9 cellular contexts compared by ENCODE assay signal in genomic region chr1:26094677-26095383, GRCh38. TPM values are rescaled to one million over a fixed set of nuclear protein-coding genes. Genes with fewer than 3 reads are reported as not detected.
DNase-seq lines count a peak whose midpoint lies in the region; ATAC-seq, FAIRE-seq and TF ChIP-seq lines count a peak whose summit lies in the region.
"Had no signal": no experiment of that assay in that cellular context is flagged by ENCODE, and none has a peak within 500 bp of the region (broad histone marks: within the 10 kb centered on the region; RNA-seq: fewer than 3 reads in every experiment).

No MANE protein-coding gene starts in this region.

- no peak overlapping the region for H3K56ac ChIP-seq in H1 (replicated peaks; ENCODE audit: insufficient read length, low read depth, low read length)

- H2BK5ac ChIP-seq in H1 (ENCODE audit: low read depth, low read length), result peak overlapping the region; percentile 69; the same call in 1 of the 2 replicates
- no peak overlapping the region for H2BK5ac ChIP-seq in mesenchymal stem cell (ENCODE audit: low read depth, low read length, poor library complexity, severe bottlenecking)

- CTCF ChIA-PET in H1 (lab: Charles Lee; ENCODE audit: partially characterized antibody), result interaction anchor here (1.2 to 1.3 kb wide), 2 partner anchors 50 to 58 kb away, joined by 4 to 6 read pairs; no protein-coding TSS in a partner anchor
- CTCF ChIA-PET in naive thymus-derived CD4-positive, alpha-beta T cell (lab: Charles Lee), result no interaction called here

- H3K18ac ChIP-seq in H1 (ENCODE audit: extremely low read depth, low read length) (peak overlapping the region; percentile 36; the same call in 1 of the 2 replicates), mesenchymal stem cell (ENCODE audit: low read depth in 1 of 2, low read length in 2 of 2) (peak overlapping the region; percentile 45 to 95)

- H3K27ac ChIP-seq in H1 (ENCODE audit: low read depth, low read length) (no peak overlapping the region), mesenchymal stem cell (ENCODE audit: low read length, poor library complexity, severe bottlenecking) (no peak overlapping the region)
- H3K27ac ChIP-seq in naive thymus-derived CD4-positive, alpha-beta T cell (ENCODE audit: low read depth, low read length), result no peak overlapping the region

- no peak overlapping the region for H3K27ac Mint-ChIP-seq in naive thymus-derived CD4-positive, alpha-beta T cell

- no peak overlapping the region for H2BK120ac ChIP-seq in H1 (replicated peaks; ENCODE audit: low read depth, low read length)
- H2BK120ac ChIP-seq in mesenchymal stem cell (ENCODE audit: low read depth, low read length), result no peak overlapping the region

- H2BK12ac ChIP-seq in H1 (ENCODE audit: low read depth, low read length) (peak overlapping the region; percentile 45; the same call in 1 of the 2 replicates), mesenchymal stem cell (ENCODE audit: low read length in 2 of 2) (peak overlapping the region; percentile 34 to 72)

- no peak overlapping the region for H2AK5ac ChIP-seq in H1 (ENCODE audit: low read depth, low read length)
- no peak overlapping the region for H2AK5ac ChIP-seq in mesenchymal stem cell (ENCODE audit: low read length, severe bottlenecking)

- peak; percentile 45 for FAIRE-seq in H1 (lab: Jason Lieb, UNC)

- peak overlapping the region; percentile 40 to 47; a peak in 3 of 4 replicates for H3K4me2 ChIP-seq in H1 (ENCODE audit: insufficient read depth in 1 of 2, low read depth in 2 of 2, low read length in 2 of 2)
- H3K4me2 ChIP-seq in mesenchymal stem cell (ENCODE audit: low read length, poor library complexity, severe bottlenecking), result peak overlapping the region; percentile 35

- H3K36me3 Mint-ChIP-seq in naive thymus-derived CD4-positive, alpha-beta T cell, result no peaks in the 10 kb centered on the region

- no peak overlapping the region; a peak in 1 of 7 replicates for H3K9ac ChIP-seq in H1 (replicated peaks in 1 of 4; ENCODE audit: extremely low read depth in 1 of 4, low read depth in 3 of 4, low read length in 3 of 4)
- peak overlapping the region; percentile 33 for H3K9ac ChIP-seq in mesenchymal stem cell (ENCODE audit: low read length)

- H3K23ac ChIP-seq in H1 (ENCODE audit: insufficient read length) (no peak overlapping the region), mesenchymal stem cell (ENCODE audit: low read length in 2 of 2) (no peak overlapping the region)

- H3K23me2 ChIP-seq in H1 (ENCODE audit: low read depth, low read length), result no peaks in the 10 kb centered on the region

- ATAC-seq in naive thymus-derived CD4-positive, alpha-beta T cell, result no peak
- no peak for ATAC-seq in GM18505 (IDR thresholded peaks at IDR 0.05; ENCODE audit: unreplicated experiment)

- H3K79me2 ChIP-seq in H1 (ENCODE audit: control insufficient read depth in 1 of 2, insufficient read depth in 2 of 2, low read length in 2 of 2), result no peaks in the 10 kb centered on the region

- H4K8ac ChIP-seq in H1 (ENCODE audit: extremely low read depth, insufficient read depth, low read length), result peak overlapping the region; percentile 58; the same call in 1 of the 2 replicates
- peak overlapping the region; percentile 54 for H4K8ac ChIP-seq in mesenchymal stem cell (ENCODE audit: low read length)

- H4K91ac ChIP-seq in H1 (replicated peaks; ENCODE audit: insufficient read length, low read length), result no peak overlapping the region
- H4K91ac ChIP-seq in mesenchymal stem cell (ENCODE audit: low read length), result peak overlapping the region; percentile 79

- intact Hi-C loops in naive thymus-derived CD4-positive, alpha-beta T cell (cut with micrococcal nuclease), result no loop called here

- TF ChIP-seq POLR2A in H1 (IDR thresholded peaks at IDR 0.05; ENCODE audit: control extremely low read depth in 1 of 2, low read depth in 2 of 2, low read length in 2 of 2) (no peak), GM18505 (IDR thresholded peaks at IDR 0.05; ENCODE audit: borderline replicate concordance, extremely low read depth, insufficient read depth, insufficient read length) (no peak)

- H2BK15ac ChIP-seq in H1 (ENCODE audit: low read length) (no peak overlapping the region), mesenchymal stem cell (ENCODE audit: low read depth, poor library complexity, severe bottlenecking) (no peak overlapping the region)

- no peak for TF ChIP-seq CTCF in H1 (IDR thresholded peaks at IDR 0.05; ENCODE audit: control extremely low read depth in 1 of 3, insufficient read depth in 1 of 3, low read depth in 1 of 3, low read length in 3 of 3)

- H3K4me3 Mint-ChIP-seq in naive thymus-derived CD4-positive, alpha-beta T cell, result no peak overlapping the region

- no peak overlapping the region for H4K5ac ChIP-seq in H1 (ENCODE audit: insufficient read length, low read depth, low read length)

- no peak for TF ChIP-seq RAD21 in H1 (IDR thresholded peaks at IDR 0.05 in 1 of 2, conservative IDR thresholded peaks at IDR 0.05 in 1 of 2; ENCODE audit: low read depth in 2 of 2, low read length in 2 of 2)

- peak overlapping the region; percentile 77; the same call in 1 of the 2 replicates for H2BK20ac ChIP-seq in H1 (ENCODE audit: low read length)

- H3K36me3 ChIP-seq in MG63, result no peaks in the 10 kb centered on the region
- H3K36me3 ChIP-seq in H1 (ENCODE audit: control insufficient read depth in 2 of 4, insufficient read depth in 4 of 4, low read length in 3 of 4), result no peaks in the 10 kb centered on the region
- H3K36me3 ChIP-seq in mesenchymal stem cell (ENCODE audit: control insufficient read depth in 1 of 2, insufficient read depth in 2 of 2, low read depth in 1 of 2, low read length in 2 of 2), result no peaks in the 10 kb centered on the region
- H3K36me3 ChIP-seq in naive thymus-derived CD4-positive, alpha-beta T cell (ENCODE audit: control insufficient read depth in 2 of 3, insufficient read depth in 3 of 3, low read length in 3 of 3), result no peaks in the 10 kb centered on the region

- no peak for TF ChIP-seq EP300 in H1 (IDR thresholded peaks at IDR 0.05; ENCODE audit: borderline replicate concordance in 1 of 2, low read depth in 2 of 2, low read length in 2 of 2)

- peaks cover 9 to 15% (median 12%) of the 10 kb centered on the region in 4 experiments for H3K4me1 ChIP-seq in H1 (replicated peaks in 1 of 4; ENCODE audit: control insufficient read depth in 3 of 4, insufficient read depth in 4 of 4, low read length in 3 of 4)
- H3K4me1 ChIP-seq in mesenchymal stem cell (ENCODE audit: control insufficient read depth, insufficient read depth, low read depth, low read length), result peaks cover 11% of the 10 kb centered on the region
- H3K4me1 ChIP-seq in naive thymus-derived CD4-positive, alpha-beta T cell (ENCODE audit: control insufficient read depth in 2 of 2, insufficient read depth in 2 of 2, low read length in 2 of 2), result no peaks in the 10 kb centered on the region

- H3K9me3 Mint-ChIP-seq in naive thymus-derived CD4-positive, alpha-beta T cell, result no peaks in the 10 kb centered on the region

- H3K4me1 Mint-ChIP-seq in naive thymus-derived CD4-positive, alpha-beta T cell, result peaks cover 0 to 6% (median 0%) of the 10 kb centered on the region in 7 donors

- no peaks in the 10 kb centered on the region for H4K20me1 ChIP-seq in H1 (replicated peaks in 1 of 2; ENCODE audit: control insufficient read depth in 1 of 2, insufficient read depth in 2 of 2, low read length in 2 of 2)

- H3K79me1 ChIP-seq in H1 (ENCODE audit: low read depth, low read length), result no peaks in the 10 kb centered on the region
- H3K79me1 ChIP-seq in mesenchymal stem cell (replicated peaks; ENCODE audit: low read length, poor library complexity, severe bottlenecking), result no peaks in the 10 kb centered on the region

- POLR2A ChIA-PET in H1 (lab: Charles Lee; ENCODE audit: partially characterized antibody), result interaction anchor here (1.2 kb wide), 1 partner anchor 185 kb away, joined by 4 read pairs; the partner anchor contains the start of gene SH3BGRL3
- POLR2A ChIA-PET in naive thymus-derived CD4-positive, alpha-beta T cell (lab: Charles Lee), result no interaction called here

- H2AFZ ChIP-seq in H1 (ENCODE audit: low read length), result peak overlapping the region; percentile 74
- peak overlapping the region; percentile 46 for H2AFZ ChIP-seq in mesenchymal stem cell (ENCODE audit: low read depth, low read length)

- WGBS in H1 (ENCODE audit: extremely low coverage in 1 of 2, insufficient coverage in 1 of 2, insufficient read length in 1 of 2, insufficient replicate concordance in 2 of 2, low coverage in 1 of 2, low lambda C conversion rate in 2 of 2, missing lambda C conversion rate in 1 of 2), 2 experiments, result 49% methylated on average over 17 of the region's 17 CpGs; no CpG with 5 or more reads in 1 of the 2 experiments
- 23% methylated on average over 14 of the region's 17 CpGs for WGBS in mesenchymal stem cell

- peaks cover 11 to 39% (median 16%) of the 10 kb centered on the region in 5 donors for H3K27me3 Mint-ChIP-seq in naive thymus-derived CD4-positive, alpha-beta T cell

- H3K14ac ChIP-seq in H1 (ENCODE audit: insufficient read length) (no peak overlapping the region), mesenchymal stem cell (ENCODE audit: low read length in 2 of 2) (peak overlapping the region in 1 of 2 experiments; percentile 51)

- H3K9me3 ChIP-seq in MG63 (peaks cover 2% of the 10 kb centered on the region), H1 (ENCODE audit: insufficient read depth in 2 of 2, low read depth in 1 of 2, low read length in 1 of 2) (no peaks in the 10 kb centered on the region), mesenchymal stem cell (ENCODE audit: control insufficient read depth, low read length) (no peaks in the 10 kb centered on the region)
- no peaks in the 10 kb centered on the region for H3K9me3 ChIP-seq in naive thymus-derived CD4-positive, alpha-beta T cell (ENCODE audit: control insufficient read depth in 2 of 3, low read length in 3 of 3)

- H3K27me3 ChIP-seq in MG63 (peaks cover 16% of the 10 kb centered on the region; the same call in 1 of the 2 replicates), H1 (replicated peaks in 1 of 4; ENCODE audit: control insufficient read depth in 3 of 4, extremely low read depth in 1 of 4, insufficient read depth in 3 of 4, low read length in 3 of 4) (peaks cover 0 to 5% (median 2%) of the 10 kb centered on the region in 4 experiments; a peak in 2 of 7 replicates), mesenchymal stem cell (ENCODE audit: control insufficient read depth in 1 of 2, insufficient read depth in 1 of 2, low read length in 2 of 2) (peaks cover 29 to 42% of the 10 kb centered on the region in 2 experiments)
- H3K27me3 ChIP-seq in naive thymus-derived CD4-positive, alpha-beta T cell (ENCODE audit: control insufficient read depth in 2 of 2, insufficient read depth in 2 of 2, low read length in 2 of 2), result no peaks in the 10 kb centered on the region

- H3K4me3 ChIP-seq in MG63 (no peak overlapping the region), H1 (ENCODE audit: extremely low read depth in 1 of 4, insufficient read depth in 2 of 4, low read depth in 3 of 4, low read length in 4 of 4) (peak overlapping the region in 1 of 4 experiments; percentile 17; a peak in 1 of 8 replicates), mesenchymal stem cell (ENCODE audit: insufficient read depth in 1 of 2, low read depth in 1 of 2, low read length in 2 of 2) (peak overlapping the region in 1 of 2 experiments; percentile 30)
- H3K4me3 ChIP-seq in naive thymus-derived CD4-positive, alpha-beta T cell (ENCODE audit: low read length), result no peak overlapping the region

- H3K4ac ChIP-seq in H1 (replicated peaks; ENCODE audit: insufficient read length, low read depth, low read length) (no peak overlapping the region), mesenchymal stem cell (ENCODE audit: low read depth in 1 of 2, low read length in 2 of 2) (peak overlapping the region in 1 of 2 experiments; percentile 59)

- DNase-seq in Ammon's horn (ENCODE audit: low spot score), result peak; percentile 31
- peak; percentile 13 for DNase-seq in MG63
- DNase-seq in H1 (ENCODE audit: low read depth in 1 of 2, low spot score in 2 of 2), result peak; percentile 38 to 76
- DNase-seq in mesenchymal stem cell, result peak; percentile 42
- DNase-seq in naive thymus-derived CD4-positive, alpha-beta T cell, result no peak
- DNase-seq in dedifferentiated amniotic fluid mesenchymal stem cell (ENCODE audit: extremely low spot score), result no peak
- DNase-seq in HT-29 (ENCODE audit: low spot score), result no peak
- DNase-seq: activated gamma-delta T cell treated with Interleukin-2 at 50 U/mL for 16 hours had no signal

RNA-seq across cellular contexts. Expression of gene PDIK1L, which starts 16.8 kb away (rescaled TPM):
- 2.4 and 10.4 TPM in 2 replicates for total RNA-seq in MG63 (2014; rRNA removed; shearing (Covaris generic); ENCODE audit: low replicate concordance)
- 4.5 and 5.2 TPM in 2 replicates for total RNA-seq in H1 (2021; fragmentation: NEBNext Ultra II Directional; extraction: Animal tissue kit (Norgen Biotek cat#: 25700))
- 0.83 and 0.95 TPM in 2 replicates for polyA plus RNA-seq in H1 (2011; rRNA removed)
- 1.6 TPM for polyA plus RNA-seq in H1 (2011; cell fraction: cytosol; rRNA removed)
- 1.2 TPM for polyA plus RNA-seq in H1 (2011; cell fraction: nucleus; rRNA removed)
- polyA plus RNA-seq in H1 (2012, experiment 1 of 2), result 1.5 to 4.6 TPM (median 2.2 TPM) in 4 replicates
- polyA plus RNA-seq in H1 (2012, experiment 2 of 2), result 0.37 TPM
- polyA plus RNA-seq in H1 (2013, experiment 1 of 2), result 1.5 TPM
- polyA plus RNA-seq in H1 (2013, experiment 2 of 2), result 1.5 TPM
- polyA minus RNA-seq in H1 (2011; rRNA and poly(A)+ RNA removed), result 4.8 and 5.8 TPM in 2 replicates
- 1.8 TPM for polyA minus RNA-seq in H1 (2011; cell fraction: cytosol; rRNA and poly(A)+ RNA removed)
- polyA minus RNA-seq in H1 (2011; cell fraction: nucleus; rRNA and poly(A)+ RNA removed), result 3.8 TPM
- 1.4 TPM for polyA plus RNA-seq in mesenchymal stem cell (2013, experiment 1 of 2)
- 1.7 TPM for polyA plus RNA-seq in mesenchymal stem cell (2013, experiment 2 of 2)
- total RNA-seq in naive thymus-derived CD4-positive, alpha-beta T cell, result 10 to 100 TPM in 4 of 5 experiments, 1 to 10 TPM in 1; 9.1 to 29.6 (median 20.3) TPM
- polyA plus RNA-seq in naive thymus-derived CD4-positive, alpha-beta T cell, result 1 to 10 TPM; 4.7 to 7.4 TPM
- total RNA-seq in HT-29 (2014; rRNA removed; shearing (Covaris generic)), result 3.9 and 4.3 TPM in 2 replicates

RNA-seq across cellular contexts. Expression of gene TRIM63, which starts 27.4 kb away (rescaled TPM):
- not detected in 2 replicates for total RNA-seq in MG63 (2014; rRNA removed; shearing (Covaris generic); ENCODE audit: low replicate concordance)
- total RNA-seq in H1 (2021; fragmentation: NEBNext Ultra II Directional; extraction: Animal tissue kit (Norgen Biotek cat#: 25700)), result not detected in 2 replicates
- polyA plus RNA-seq in H1 (2011; rRNA removed), result not detected in 2 replicates
- polyA plus RNA-seq in H1 (2011; cell fraction: cytosol; rRNA removed), result not detected
- not detected for polyA plus RNA-seq in H1 (2011; cell fraction: nucleus; rRNA removed)
- polyA plus RNA-seq in H1 (2012, experiment 1 of 2), result not detected in 4 replicates
- polyA plus RNA-seq in H1 (2012, experiment 2 of 2), result not detected
- not detected for polyA plus RNA-seq in H1 (2013, experiment 1 of 2)
- 0.04 TPM for polyA plus RNA-seq in H1 (2013, experiment 2 of 2)
- not detected in 2 replicates for polyA minus RNA-seq in H1 (2011; rRNA and poly(A)+ RNA removed)
- not detected for polyA minus RNA-seq in H1 (2011; cell fraction: cytosol; rRNA and poly(A)+ RNA removed)
- polyA minus RNA-seq in H1 (2011; cell fraction: nucleus; rRNA and poly(A)+ RNA removed), result not detected
- polyA plus RNA-seq in mesenchymal stem cell (2013, experiment 1 of 2), result 0.77 TPM
- polyA plus RNA-seq in mesenchymal stem cell (2013, experiment 2 of 2), result 0.88 TPM
- total RNA-seq in naive thymus-derived CD4-positive, alpha-beta T cell, result not detected
- not detected for polyA plus RNA-seq in naive thymus-derived CD4-positive, alpha-beta T cell
- 0.05 and 0.10 TPM in 2 replicates for total RNA-seq in HT-29 (2014; rRNA removed; shearing (Covaris generic))

RNA-seq across cellular contexts. Expression of gene SLC30A2, which starts 48.9 kb away (rescaled TPM):
- total RNA-seq in MG63 (2014; rRNA removed; shearing (Covaris generic); ENCODE audit: low replicate concordance), result not detected in 2 replicates
- total RNA-seq in H1 (2021; fragmentation: NEBNext Ultra II Directional; extraction: Animal tissue kit (Norgen Biotek cat#: 25700)), result 0.19 TPM in 1 of 2 replicates, not detected in the other
- polyA plus RNA-seq in H1 (2011; rRNA removed), result 0.76 and 0.78 TPM in 2 replicates
- 0.58 TPM for polyA plus RNA-seq in H1 (2011; cell fraction: cytosol; rRNA removed)
- 0.57 TPM for polyA plus RNA-seq in H1 (2011; cell fraction: nucleus; rRNA removed)
- polyA plus RNA-seq in H1 (2012, experiment 1 of 2), result 0.07 to 0.81 TPM (median 0.43 TPM) in 4 replicates
- not detected for polyA plus RNA-seq in H1 (2012, experiment 2 of 2)
- 0.06 TPM for polyA plus RNA-seq in H1 (2013, experiment 1 of 2)
- polyA plus RNA-seq in H1 (2013, experiment 2 of 2), result 0.09 TPM
- 0.88 TPM in 2 replicates for polyA minus RNA-seq in H1 (2011; rRNA and poly(A)+ RNA removed)
- polyA minus RNA-seq in H1 (2011; cell fraction: cytosol; rRNA and poly(A)+ RNA removed), result not detected
- polyA minus RNA-seq in H1 (2011; cell fraction: nucleus; rRNA and poly(A)+ RNA removed), result 0.20 TPM
- polyA plus RNA-seq in mesenchymal stem cell (2013, experiment 1 of 2), result not detected
- not detected for polyA plus RNA-seq in mesenchymal stem cell (2013, experiment 2 of 2)
- not detected for total RNA-seq in naive thymus-derived CD4-positive, alpha-beta T cell
- polyA plus RNA-seq in naive thymus-derived CD4-positive, alpha-beta T cell, result not detected
- 0.51 and 0.99 TPM in 2 replicates for total RNA-seq in HT-29 (2014; rRNA removed; shearing (Covaris generic))

Comparison
In these comparisons a context has a peak if more than half of its experiments do, and no peak if none do; other contexts are left out.
1. DNase-seq: peak in Ammon's horn (single experiment), MG63 (single experiment), H1 (2 of 2) and mesenchymal stem cell (single experiment); none in naive thymus-derived CD4-positive, alpha-beta T cell (0 of 9), dedifferentiated amniotic fluid mesenchymal stem cell (single experiment) and HT-29 (single experiment).